ENCODE assay signal across 17 cellular contexts in genomic region chr16:69190046-69190588, GRCh38. TPM values are rescaled to one million over a fixed set of nuclear protein-coding genes. Genes with fewer than 3 reads are reported as not detected.
A peak's percentile ranks its signal among the peaks of the same experiment; 100 is the strongest.
DNase-seq lines count a peak whose midpoint lies in the region; ATAC-seq, FAIRE-seq and TF ChIP-seq lines count a peak whose summit lies in the region.
"Had no signal": no experiment of that assay in that cellular context is flagged by ENCODE, and none has a peak within 500 bp of the region (broad histone marks: within the 10 kb centered on the region; RNA-seq: fewer than 3 reads in every experiment).

No MANE protein-coding gene starts in this region.

- DNase-seq in astrocyte (ENCODE audit: low read depth) (peak; percentile 59), putamen (ENCODE audit: low spot score) (no peak)
- DNase-seq in naive thymus-derived CD8-positive, alpha-beta T cell, result no peak
- DNase-seq in activated CD4-positive, alpha-beta T cell treated with anti-CD3 and anti-CD28 coated beads, Interleukin-2, amount 10 ng/mL, durations not matched to agents 7 days and 5 days, result no peak
- DNase-seq: activated naive CD4-positive, alpha-beta T cell treated with anti-CD3 and anti-CD28 coated beads, Interleukin-2, amount 50 U/mL, for 16 hours; dermis blood vessel endothelial cell; foreskin fibroblast; NCI-H1092; NCI-H226; right cardiac atrium; stimulated activated CD4-positive, alpha-beta T cell treated with anti-CD3 and anti-CD28 coated beads, Interleukin-4, amount 100 ng/mL, for 24 hours; stimulated activated naive CD4-positive, alpha-beta T cell treated with Interleukin-2 at 50 U/mL for 16 hours had no signal

- no peaks in the 10 kb centered on the region for H3K9me3 Mint-ChIP-seq in astrocyte (ENCODE audit: unreplicated experiment)
- no peaks in the 10 kb centered on the region for H3K9me3 Mint-ChIP-seq in naive thymus-derived CD8-positive, alpha-beta T cell
- H3K9me3 Mint-ChIP-seq in activated CD4-positive, alpha-beta T cell treated with anti-CD3 and anti-CD28 coated beads, Interleukin-2, amount 10 ng/mL, durations not matched to agents 7 days and 5 days, result no peaks in the 10 kb centered on the region
- H3K9me3 Mint-ChIP-seq: T-helper 1 cell treated with Interleukin-12 subunit alpha and Interleukin-12 subunit beta and Interleukin-4 antibody, amounts not matched to agents 30 μg/mL and 1 μg/mL, for 36 hours had no signal

- H3K4me1 ChIP-seq in BLaER1 (peaks cover 41% of the 10 kb centered on the region), HEK293 (ENCODE audit: control insufficient read depth, insufficient read depth, low read length) (peaks cover 10% of the 10 kb centered on the region), astrocyte (ENCODE audit: insufficient read depth, low read length) (peaks cover 35% of the 10 kb centered on the region)

- POLR2A ChIA-PET in HEK293 (lab: Yijun Ruan, JAX), result no interaction called here
- POLR2A ChIA-PET in naive thymus-derived CD8-positive, alpha-beta T cell (lab: Charles Lee), result no interaction called here
- POLR2A ChIA-PET in activated CD4-positive, alpha-beta T cell treated with anti-CD3 and anti-CD28 coated beads, Interleukin-2, amount 10 ng/mL, durations not matched to agents 7 days and 5 days (lab: Charles Lee), result no interaction called here

- H3K27me3 Mint-ChIP-seq in astrocyte (ENCODE audit: low read depth, unreplicated experiment), result no peaks in the 10 kb centered on the region
- H3K27me3 Mint-ChIP-seq in naive thymus-derived CD8-positive, alpha-beta T cell, result no peaks in the 10 kb centered on the region
- H3K27me3 Mint-ChIP-seq in activated CD4-positive, alpha-beta T cell treated with anti-CD3 and anti-CD28 coated beads, Interleukin-2, amount 10 ng/mL, durations not matched to agents 7 days and 5 days, result no peaks in the 10 kb centered on the region

- H3K27ac Mint-ChIP-seq in astrocyte (ENCODE audit: unreplicated experiment), result no peak overlapping the region
- peak overlapping the region in 2 of 10 donors; percentile 41 to 95 for H3K27ac Mint-ChIP-seq in naive thymus-derived CD8-positive, alpha-beta T cell
- no peak overlapping the region for H3K27ac Mint-ChIP-seq in activated CD4-positive, alpha-beta T cell treated with anti-CD3 and anti-CD28 coated beads, Interleukin-2, amount 10 ng/mL, durations not matched to agents 7 days and 5 days
- H3K27ac Mint-ChIP-seq: T-helper 1 cell treated with Interleukin-12 subunit alpha and Interleukin-12 subunit beta and Interleukin-4 antibody, amounts not matched to agents 30 μg/mL and 1 μg/mL, for 36 hours had no signal

- H3K9me3 ChIP-seq in BLaER1, result no peaks in the 10 kb centered on the region
- H3K9me3 ChIP-seq in HEK293 (ENCODE audit: control insufficient read depth, insufficient read depth, low read depth, low read length), result no peaks in the 10 kb centered on the region
- H3K9me3 ChIP-seq in astrocyte (ENCODE audit: insufficient read depth, low read depth, low read length), result no peaks in the 10 kb centered on the region

- H3K4me3 ChIP-seq in BLaER1 (no peak overlapping the region), HEK293 (ENCODE audit: low read depth, low read length) (no peak overlapping the region), astrocyte (ENCODE audit: insufficient read depth, low read depth, low read length) (peak overlapping the region; percentile 13)

- peak overlapping the region; percentile 7 for H3K4me3 Mint-ChIP-seq in astrocyte (ENCODE audit: unreplicated experiment)
- peak overlapping the region in 6 of 10 donors; percentile 0 to 52 (median 32) for H3K4me3 Mint-ChIP-seq in naive thymus-derived CD8-positive, alpha-beta T cell
- H3K4me3 Mint-ChIP-seq in activated CD4-positive, alpha-beta T cell treated with anti-CD3 and anti-CD28 coated beads, Interleukin-2, amount 10 ng/mL, durations not matched to agents 7 days and 5 days, result no peak overlapping the region
- H3K4me3 Mint-ChIP-seq: T-helper 1 cell treated with Interleukin-12 subunit alpha and Interleukin-12 subunit beta and Interleukin-4 antibody, amounts not matched to agents 30 μg/mL and 1 μg/mL, for 36 hours had no signal

- H3K27me3 ChIP-seq in BLaER1, result no peaks in the 10 kb centered on the region
- no peaks in the 10 kb centered on the region for H3K27me3 ChIP-seq in astrocyte (ENCODE audit: insufficient read depth, low read length)

- H4K20me1 ChIP-seq in BLaER1, result peaks cover 69% of the 10 kb centered on the region
- peaks cover 64% of the 10 kb centered on the region for H4K20me1 ChIP-seq in astrocyte (ENCODE audit: insufficient read depth, low read length)

- H3K27ac ChIP-seq in BLaER1 (no peak overlapping the region), HEK293 (ENCODE audit: extremely low read depth, low read depth, low read length) (no peak overlapping the region; the same call in 1 of the 2 replicates), astrocyte (ENCODE audit: low read depth, low read length) (no peak overlapping the region)

- H3K36me3 ChIP-seq in BLaER1 (no peaks in the 10 kb centered on the region), HEK293 (ENCODE audit: control insufficient read depth in 2 of 2, insufficient read depth in 1 of 2, low read length in 2 of 2) (no peaks in the 10 kb centered on the region), astrocyte (ENCODE audit: insufficient read depth, low read length) (no peaks in the 10 kb centered on the region)

- H3K4me1 Mint-ChIP-seq in astrocyte (ENCODE audit: low read depth, unreplicated experiment), result peaks cover 20% of the 10 kb centered on the region
- peaks cover 29 to 51% (median 49%) of the 10 kb centered on the region in 4 donors for H3K4me1 Mint-ChIP-seq in naive thymus-derived CD8-positive, alpha-beta T cell
- peaks cover 42% of the 10 kb centered on the region for H3K4me1 Mint-ChIP-seq in activated CD4-positive, alpha-beta T cell treated with anti-CD3 and anti-CD28 coated beads, Interleukin-2, amount 10 ng/mL, durations not matched to agents 7 days and 5 days

- CTCF ChIA-PET in HEK293 (lab: Yijun Ruan, JAX), result interaction anchor here (0.7 kb wide), 1 partner anchor 95 kb away, joined by 3 read pairs; no protein-coding TSS in a partner anchor
- CTCF ChIA-PET in activated CD4-positive, alpha-beta T cell treated with anti-CD3 and anti-CD28 coated beads, Interleukin-2, amount 10 ng/mL, durations not matched to agents 7 days and 5 days (lab: Charles Lee), result interaction anchor here (1.3 kb wide), 1 partner anchor 33 kb away, joined by 4 read pairs; no protein-coding TSS in a partner anchor

- no peak overlapping the region for H3K9ac ChIP-seq in BLaER1
- no peak overlapping the region for H3K9ac ChIP-seq in astrocyte (ENCODE audit: low read length)

- H3K4me2 ChIP-seq in BLaER1 (peak overlapping the region; percentile 24), astrocyte (ENCODE audit: low read length) (peak overlapping the region; percentile 92)

- ATAC-seq in naive thymus-derived CD8-positive, alpha-beta T cell, result no peak
- ATAC-seq in HG03469 (IDR thresholded peaks at IDR 0.05; ENCODE audit: unreplicated experiment) (no peak), HG03196 (IDR thresholded peaks at IDR 0.05; ENCODE audit: unreplicated experiment) (no peak)
- ATAC-seq: right cardiac atrium had no signal

- no peak overlapping the region for H2AFZ ChIP-seq in astrocyte (ENCODE audit: low read depth, low read length)

- TF ChIP-seq CTCF in HEK293 (tag by site-specific recombination; IDR thresholded peaks at IDR 0.05) (no peak), astrocyte (IDR thresholded peaks at IDR 0.05; ENCODE audit: insufficient read depth, low read depth, low read length) (no peak)

- H3K36me3 Mint-ChIP-seq in astrocyte (ENCODE audit: low read depth, unreplicated experiment), result peaks cover 4% of the 10 kb centered on the region
- peaks cover 0 to 2% (median 0%) of the 10 kb centered on the region in 3 donors for H3K36me3 Mint-ChIP-seq in naive thymus-derived CD8-positive, alpha-beta T cell
- H3K36me3 Mint-ChIP-seq in activated CD4-positive, alpha-beta T cell treated with anti-CD3 and anti-CD28 coated beads, Interleukin-2, amount 10 ng/mL, durations not matched to agents 7 days and 5 days (ENCODE audit: low read depth), result peaks cover 10% of the 10 kb centered on the region

- no peak for FAIRE-seq in astrocyte (lab: Jason Lieb, UNC)

- peaks cover 76% of the 10 kb centered on the region for H3K79me2 ChIP-seq in astrocyte (ENCODE audit: insufficient read depth, low read length)

TF ChIP-seq in HEK293, 187 proteins besides CTCF, POLR2A, EP300 and RAD21 (continues in another document):
- TF ChIP-seq PRDM6 (tag by site-specific recombination; IDR thresholded peaks at IDR 0.05), result peak; percentile 59; the same call in 1 of the 2 replicates

RNA-seq across cellular contexts. Expression of gene SNTB2, which starts 3.2 kb away (rescaled TPM):
- total RNA-seq in astrocyte, result 30.4 and 31.7 TPM in 2 replicates
- 10 to 100 TPM; 11.0 to 12.9 TPM for total RNA-seq in naive thymus-derived CD8-positive, alpha-beta T cell
- 10 to 100 TPM in 1 of 3 donors, 1 to 10 TPM in 2; 3.7 to 15.0 (median 7.6) TPM for polyA plus RNA-seq in naive thymus-derived CD8-positive, alpha-beta T cell
- total RNA-seq in activated CD4-positive, alpha-beta T cell treated with anti-CD3 and anti-CD28 coated beads, Interleukin-2, amount 10 ng/mL, durations not matched to agents 7 days and 5 days, result 10 to 100 TPM; 20.2 to 25.3 TPM

RNA-seq across cellular contexts. Expression of gene UTP4, which starts 57.7 kb away (rescaled TPM):
- 68.1 and 69.4 TPM in 2 replicates for total RNA-seq in astrocyte
- total RNA-seq in naive thymus-derived CD8-positive, alpha-beta T cell, result 10 to 100 TPM; 41.8 to 44.5 TPM
- 10 to 100 TPM; 72.4 to 77.6 (median 72.8) TPM for polyA plus RNA-seq in naive thymus-derived CD8-positive, alpha-beta T cell
- total RNA-seq in activated CD4-positive, alpha-beta T cell treated with anti-CD3 and anti-CD28 coated beads, Interleukin-2, amount 10 ng/mL, durations not matched to agents 7 days and 5 days, result 10 to 100 TPM; 51.8 to 53.2 TPM

RNA-seq across cellular contexts. Expression of gene CHTF8, which starts 57.7 kb away (rescaled TPM):
- total RNA-seq in astrocyte, result 86.4 and 89.2 TPM in 2 replicates
- total RNA-seq in naive thymus-derived CD8-positive, alpha-beta T cell, result 100 to 1,000 TPM; 126 to 137 TPM
- polyA plus RNA-seq in naive thymus-derived CD8-positive, alpha-beta T cell, result 100 to 1,000 TPM; 165 to 192 (median 184) TPM
- total RNA-seq in activated CD4-positive, alpha-beta T cell treated with anti-CD3 and anti-CD28 coated beads, Interleukin-2, amount 10 ng/mL, durations not matched to agents 7 days and 5 days, result 100 to 1,000 TPM; 132 to 165 TPM
